In the genomic region with DNA sequence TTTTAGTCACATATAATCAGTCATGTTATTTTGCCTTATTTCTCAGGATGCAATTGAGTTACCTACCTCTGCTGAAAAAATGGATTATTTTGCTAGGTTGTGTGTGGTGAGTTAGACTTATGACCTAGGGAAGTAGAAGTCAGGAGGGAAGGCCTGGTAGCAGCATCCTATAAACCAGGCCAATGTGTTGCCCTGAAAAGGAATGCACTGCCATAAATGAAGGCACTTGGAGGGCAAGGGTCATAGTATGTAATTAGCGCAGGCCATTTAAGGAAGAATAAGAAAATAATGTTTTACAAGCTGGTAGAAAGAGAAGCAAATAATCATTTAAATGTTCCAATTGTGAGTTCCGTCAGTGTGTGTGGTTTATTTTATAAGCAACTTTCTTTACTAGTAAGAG, we compare ENCODE assay signal across 21 cellular contexts.
DNase-seq lines count a peak whose midpoint lies in the region; ATAC-seq and TF ChIP-seq lines count a peak whose summit lies in the region.
"Had no signal": no experiment of that assay in that cellular context is flagged by ENCODE, and none has a peak within 500 bp of the region (broad histone marks: within the 10 kb centered on the region; RNA-seq: fewer than 3 reads in every experiment).

No MANE protein-coding gene starts in this region.

- intact Hi-C loops in left colon (cut with DNase I, micrococcal nuclease), result no loop called here

- no peak overlapping the region for H3K4ac ChIP-seq in trophoblast cell (ENCODE audit: low read depth, low read length)

- no peaks in the 10 kb centered on the region for H3K27me3 Mint-ChIP-seq in nephron progenitor cell (ENCODE audit: low read depth, poor library complexity)
- H3K27me3 Mint-ChIP-seq: B cell; CD4-positive, alpha-beta T cell had no signal

- peak overlapping the region; percentile 77 for H3K27ac Mint-ChIP-seq in nephron progenitor cell
- H3K27ac Mint-ChIP-seq: B cell; CD4-positive, alpha-beta T cell; CD8-positive, alpha-beta T cell had no signal

- no peak overlapping the region for H4K8ac ChIP-seq in trophoblast cell (ENCODE audit: low read depth, low read length)

- peak overlapping the region; percentile 18 for H4K91ac ChIP-seq in trophoblast cell (ENCODE audit: low read depth, low read length)

- no peaks in the 10 kb centered on the region for H3K79me2 ChIP-seq in trophoblast cell (ENCODE audit: control insufficient read depth, insufficient read depth, low read length, poor library complexity)

- peaks cover 75% of the 10 kb centered on the region for H3K4me1 Mint-ChIP-seq in nephron progenitor cell
- H3K4me1 Mint-ChIP-seq: B cell had no signal

- H2BK120ac ChIP-seq in trophoblast cell (ENCODE audit: insufficient read depth, low read length, poor library complexity), result peak overlapping the region; percentile 46

- no peaks in the 10 kb centered on the region for H3K9me3 ChIP-seq in trophoblast cell (ENCODE audit: insufficient read depth, low read depth, low read length)
- H3K9me3 ChIP-seq: A549; BLaER1 treated with 17β-estradiol and CSF1 and Interleukin-3, amounts not matched to agents 10 nM and 100 nM; Caco-2 had no signal

- H3K14ac ChIP-seq in trophoblast cell (ENCODE audit: low read length), result no peak overlapping the region

- no peak overlapping the region for H3K18ac ChIP-seq in trophoblast cell (ENCODE audit: low read length)

- no CpG with 5 or more reads among the region's 2 CpGs for WGBS in trophoblast cell (ENCODE audit: extremely low coverage, insufficient coverage, insufficient read length)

- H2AK5ac ChIP-seq in trophoblast cell (ENCODE audit: low read length), result no peak overlapping the region

- H3K27ac ChIP-seq in trophoblast cell (ENCODE audit: low read depth, low read length), result no peak overlapping the region
- no peak overlapping the region for H3K27ac ChIP-seq in foreskin keratinocyte
- H3K27ac ChIP-seq: 22Rv1; A549; BLaER1 treated with 17β-estradiol and CSF1 and Interleukin-3, amounts not matched to agents 10 nM and 100 nM; C4-2B had no signal

- DNase-seq in ELF-1 (ENCODE audit: low read depth, low spot score), result peak; percentile 8
- DNase-seq in left colon, result no peak
- no peak for DNase-seq in nephron progenitor cell
- DNase-seq in trophoblast cell, result no peak
- DNase-seq in GM13976 (ENCODE audit: low spot score), result no peak
- DNase-seq in anterior cingulate cortex (lab: John Stamatoyannopoulos, UW), result no peak
- DNase-seq in foreskin keratinocyte, result no peak
- DNase-seq: AML-193; Calu3; CD4-positive, alpha-beta T cell; CD8-positive, alpha-beta T cell; DMS79 treated with DMSO at 0.1 percent for 48 hours; GDM1 had no signal

- TF ChIP-seq CTCF in nephron progenitor cell (IDR thresholded peaks at IDR 0.05), result no peak
- TF ChIP-seq CTCF in GM13976 (IDR thresholded peaks at IDR 0.05; ENCODE audit: borderline replicate concordance, control extremely low read depth, extremely low read depth, insufficient read depth, missing control alignments), result no peak
- no peak for TF ChIP-seq CTCF in foreskin keratinocyte (conservative IDR thresholded peaks at IDR 0.05)

- no peaks in the 10 kb centered on the region for H3K36me3 ChIP-seq in trophoblast cell (ENCODE audit: control insufficient read depth in 1 of 2, insufficient read depth in 2 of 2, low read length in 2 of 2)
- H3K36me3 ChIP-seq: BLaER1 treated with 17β-estradiol and CSF1 and Interleukin-3, amounts not matched to agents 10 nM and 100 nM had no signal

- H3K4me2 ChIP-seq in trophoblast cell (ENCODE audit: low read length), result no peak overlapping the region
- H3K4me2 ChIP-seq: A549; BLaER1 treated with 17β-estradiol and CSF1 and Interleukin-3, amounts not matched to agents 10 nM and 100 nM had no signal

- no peak overlapping the region for H3K23ac ChIP-seq in trophoblast cell (ENCODE audit: low read length)

- no peak overlapping the region for H2BK5ac ChIP-seq in trophoblast cell (ENCODE audit: low read depth, low read length, poor library complexity)

- H3K79me1 ChIP-seq in trophoblast cell (ENCODE audit: low read length), result peaks cover 2% of the 10 kb centered on the region

- H3K4me1 ChIP-seq in trophoblast cell (ENCODE audit: control insufficient read depth in 1 of 2, insufficient read depth in 2 of 2, low read length in 2 of 2), result no peaks in the 10 kb centered on the region
- no peaks in the 10 kb centered on the region for H3K4me1 ChIP-seq in foreskin keratinocyte
- H3K4me1 ChIP-seq: A549; BLaER1 treated with 17β-estradiol and CSF1 and Interleukin-3, amounts not matched to agents 10 nM and 100 nM had no signal

- peaks cover 24% of the 10 kb centered on the region for H3K9me3 Mint-ChIP-seq in nephron progenitor cell
- H3K9me3 Mint-ChIP-seq: CD4-positive, alpha-beta T cell; CD8-positive, alpha-beta T cell had no signal

- ATAC-seq in left colon (peak; percentile 90), GM19035 (IDR thresholded peaks at IDR 0.05; ENCODE audit: unreplicated experiment) (no peak), foreskin keratinocyte (no peak)
- ATAC-seq: A549; CD8-positive, alpha-beta T cell; GM12878 had no signal

- H4K12ac ChIP-seq in trophoblast cell (ENCODE audit: low read depth, low read length), result no peak overlapping the region

- peaks cover 27% of the 10 kb centered on the region for H3K36me3 Mint-ChIP-seq in nephron progenitor cell (ENCODE audit: low read depth)
- H3K36me3 Mint-ChIP-seq: CD8-positive, alpha-beta T cell had no signal

- no peaks in the 10 kb centered on the region for H3K27me3 ChIP-seq in trophoblast cell (ENCODE audit: insufficient read depth, low read length)
- no peaks in the 10 kb centered on the region for H3K27me3 ChIP-seq in foreskin keratinocyte
- H3K27me3 ChIP-seq: BLaER1 treated with 17β-estradiol and CSF1 and Interleukin-3, amounts not matched to agents 10 nM and 100 nM had no signal

- H2BK12ac ChIP-seq in trophoblast cell (ENCODE audit: low read length), result no peak overlapping the region

- no peak overlapping the region for H3K4me3 ChIP-seq in trophoblast cell (ENCODE audit: low read depth, low read length)
- H3K4me3 ChIP-seq: A549; BLaER1 treated with 17β-estradiol and CSF1 and Interleukin-3, amounts not matched to agents 10 nM and 100 nM; GM12878 had no signal

- H3K9ac ChIP-seq in trophoblast cell (ENCODE audit: low read length), result no peak overlapping the region
- H3K9ac ChIP-seq: BLaER1 treated with 17β-estradiol and CSF1 and Interleukin-3, amounts not matched to agents 10 nM and 100 nM had no signal

- no peak overlapping the region for H2AFZ ChIP-seq in trophoblast cell (ENCODE audit: insufficient read depth, low read length, poor library complexity)

- peak overlapping the region; percentile 8 for H3K4me3 Mint-ChIP-seq in nephron progenitor cell
- H3K4me3 Mint-ChIP-seq: B cell; CD4-positive, alpha-beta T cell; CD8-positive, alpha-beta T cell had no signal

- in situ Hi-C loops in GM13976 (cut with MboI; ENCODE audit: low sequenced_read_pairs, unreplicated experiment), result no loop called here
